In the genomic region with DNA sequence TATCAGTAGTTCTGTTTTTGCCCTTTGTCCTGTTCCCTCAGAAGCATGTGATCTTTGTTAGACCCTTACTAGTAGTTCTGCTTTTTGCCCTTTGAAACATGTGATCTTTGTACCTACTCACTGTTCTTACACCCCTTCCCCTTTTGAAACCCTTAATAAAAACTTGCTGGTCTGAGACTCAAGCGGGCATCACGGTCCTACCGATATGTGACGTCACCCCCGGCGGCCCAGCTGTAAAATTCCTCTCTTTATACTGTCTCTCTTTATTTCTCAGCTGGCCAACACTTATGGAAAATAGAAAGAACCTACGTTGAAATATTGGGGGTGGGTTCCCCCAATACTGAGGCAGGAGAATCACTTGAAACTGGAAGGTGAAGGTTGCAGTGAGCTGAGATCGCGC, we compare ENCODE assay signal across 5 cellular contexts. TPM values are rescaled to one million over a fixed set of nuclear protein-coding genes. Genes with fewer than 3 reads are reported as not detected.
"Had no signal": no experiment of that assay in that cellular context is flagged by ENCODE, and none has a peak within 500 bp of the region (broad histone marks: within the 10 kb centered on the region; RNA-seq: fewer than 3 reads in every experiment).

No MANE protein-coding gene starts in this region.

RNA-seq across cellular contexts. Expression of a gene that starts 44.4 kb away (rescaled TPM):
- total RNA-seq: HT-29, HT1080, IMR-90, K562 had no signal
- polyA plus RNA-seq: IgD-negative memory B cell, IMR-90, K562 had no signal
